In the genomic region with DNA sequence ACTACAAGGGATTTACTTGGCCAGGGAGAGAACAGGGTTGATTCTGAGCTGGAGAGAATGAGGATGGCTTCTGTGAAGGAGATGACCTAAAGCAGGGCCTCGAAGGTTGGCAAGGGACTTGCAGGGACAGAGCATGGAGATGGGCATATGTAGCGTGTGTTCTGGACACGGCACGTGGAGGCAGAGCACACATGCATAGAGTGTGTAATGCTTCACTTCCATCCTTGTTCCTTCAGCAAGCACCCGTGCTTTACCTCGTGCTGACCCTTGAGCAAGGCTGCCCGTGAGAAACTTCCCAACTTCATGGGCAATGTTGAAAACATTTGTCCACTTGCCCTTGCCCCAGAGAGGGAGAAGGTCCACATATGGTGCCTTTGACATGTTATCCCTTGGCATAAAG, we compare ENCODE assay signal across 1 cellular context.
TF ChIP-seq lines count a peak whose summit lies in the region.

No MANE protein-coding gene starts in this region.

TF ChIP-seq in K562, 482 proteins besides CTCF, POLR2A, EP300 and RAD21 (continued from another document):
- no peak for TF ChIP-seq SFPQ (IDR thresholded peaks at IDR 0.05; ENCODE audit: low read depth, low read length)
TF ChIP-seq in K562: peak in this region for 14.
